In genomic region chr6:15331143-15331542, GRCh38 we compare ENCODE assay signal across 1 cellular context.
A peak's percentile ranks its signal among the peaks of the same experiment; 100 is the strongest.
TF ChIP-seq lines count a peak whose summit lies in the region.

No MANE protein-coding gene starts in this region.

TF ChIP-seq in GM12878, 131 proteins besides CTCF, POLR2A, EP300 and RAD21 (continued from another document):
- TF ChIP-seq, protein P1, sequence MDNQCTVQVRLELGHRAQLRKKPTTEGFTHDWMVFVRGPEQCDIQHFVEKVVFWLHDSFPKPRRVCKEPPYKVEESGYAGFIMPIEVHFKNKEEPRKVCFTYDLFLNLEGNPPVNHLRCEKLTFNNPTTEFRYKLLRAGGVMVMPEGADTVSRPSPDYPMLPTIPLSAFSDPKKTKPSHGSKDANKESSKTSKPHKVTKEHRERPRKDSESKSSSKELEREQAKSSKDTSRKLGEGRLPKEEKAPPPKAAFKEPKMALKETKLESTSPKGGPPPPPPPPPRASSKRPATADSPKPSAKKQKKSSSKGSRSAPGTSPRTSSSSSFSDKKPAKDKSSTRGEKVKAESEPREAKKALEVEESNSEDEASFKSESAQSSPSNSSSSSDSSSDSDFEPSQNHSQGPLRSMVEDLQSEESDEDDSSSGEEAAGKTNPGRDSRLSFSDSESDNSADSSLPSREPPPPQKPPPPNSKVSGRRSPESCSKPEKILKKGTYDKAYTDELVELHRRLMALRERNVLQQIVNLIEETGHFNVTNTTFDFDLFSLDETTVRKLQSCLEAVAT (IDR thresholded peaks at IDR 0.05), result peak; percentile 60; the same call in 1 of the 2 replicates
- TF ChIP-seq BHLHE40 (IDR thresholded peaks at IDR 0.05; ENCODE audit: borderline replicate concordance in 1 of 2, low read depth in 2 of 2, low read length in 1 of 2) (no peak), ETV6 (conservative IDR thresholded peaks at IDR 0.05 in 1 of 2, IDR thresholded peaks at IDR 0.05 in 1 of 2; ENCODE audit: borderline replicate concordance in 1 of 2, low read depth in 1 of 2) (no peak), SMARCA5 (IDR thresholded peaks at IDR 0.05) (peak; percentile 47; the same call in 1 of the 2 replicates), CHD1 (IDR thresholded peaks at IDR 0.05; ENCODE audit: low read depth, low read length) (no peak), E4F1 (IDR thresholded peaks at IDR 0.05; ENCODE audit: borderline replicate concordance, partially characterized antibody) (no peak), ZNF592 (IDR thresholded peaks at IDR 0.05) (no peak), TCF3 (IDR thresholded peaks at IDR 0.05; ENCODE audit: borderline replicate concordance, insufficient read depth, low read depth, low read length) (no peak), HDAC6 (IDR thresholded peaks at IDR 0.05; ENCODE audit: unreplicated experiment) (no peak), SIN3A (IDR thresholded peaks at IDR 0.05; ENCODE audit: low read depth, low read length) (no peak), SRF (IDR thresholded peaks at IDR 0.05; ENCODE audit: low read depth in 2 of 2, low read length in 2 of 2) (no peak), TCF7 (IDR thresholded peaks at IDR 0.05; ENCODE audit: borderline replicate concordance) (no peak), ZNF207 (IDR thresholded peaks at IDR 0.05; ENCODE audit: borderline replicate concordance) (no peak), PML (IDR thresholded peaks at IDR 0.05; ENCODE audit: low read length) (0 out of 2 replicates have a peak, but pooled peaks have one; percentile 21), ZNF622 (IDR thresholded peaks at IDR 0.05) (no peak), RFX5 (IDR thresholded peaks at IDR 0.05; ENCODE audit: low read depth, low read length) (no peak), STAT1 (conservative IDR thresholded peaks at IDR 0.05) (no peak), BACH1 (IDR thresholded peaks at IDR 0.05; ENCODE audit: borderline replicate concordance) (0 out of 2 replicates have a peak, but pooled peaks have one; percentile 13), BCL11A (IDR thresholded peaks at IDR 0.05; ENCODE audit: low read depth, low read length) (no peak), JUND (IDR thresholded peaks at IDR 0.05; ENCODE audit: low read depth, low read length) (no peak), SPI1 (IDR thresholded peaks at IDR 0.05; ENCODE audit: borderline replicate concordance, insufficient read depth, low read depth, low read length) (no peak), CREM (IDR thresholded peaks at IDR 0.05; ENCODE audit: low read depth) (0 out of 2 replicates have a peak, but pooled peaks have one; percentile 15), BCL3 (IDR thresholded peaks at IDR 0.05; ENCODE audit: borderline replicate concordance, insufficient read depth, low read depth, low read length, poor library complexity, severe bottlenecking) (no peak), STAT3 (IDR thresholded peaks at IDR 0.05; ENCODE audit: low read depth, low read length) (no peak), ZBTB33 (IDR thresholded peaks at IDR 0.05) (no peak), ESRRA (IDR thresholded peaks at IDR 0.05; ENCODE audit: low read length) (no peak), NR2F1 (conservative IDR thresholded peaks at IDR 0.05) (peak; percentile 70; the same call in 1 of the 2 replicates), BMI1 (IDR thresholded peaks at IDR 0.05; ENCODE audit: borderline replicate concordance) (no peak), KAT2A (conservative IDR thresholded peaks at IDR 0.05; ENCODE audit: control insufficient read depth, low read depth, low read length) (no peak), ASH2L (IDR thresholded peaks at IDR 0.05; ENCODE audit: borderline replicate concordance, low read depth) (no peak), NR2C1 (IDR thresholded peaks at IDR 0.05) (no peak), IKZF2 (IDR thresholded peaks at IDR 0.05) (peak in 1 of 2 experiments; percentile 20; a peak in 1 of 4 replicates), PRDM15 (CRISPR knock-in tag; IDR thresholded peaks at IDR 0.05) (no peak), FOXM1 (IDR thresholded peaks at IDR 0.05; ENCODE audit: low read depth, low read length) (no peak), NRF1 (conservative IDR thresholded peaks at IDR 0.05; ENCODE audit: low read depth, low read length) (no peak), ATF3 (IDR thresholded peaks at IDR 0.05; ENCODE audit: borderline replicate concordance, extremely low read depth, low read depth, low read length) (no peak)
- TF ChIP-seq, protein P2, sequence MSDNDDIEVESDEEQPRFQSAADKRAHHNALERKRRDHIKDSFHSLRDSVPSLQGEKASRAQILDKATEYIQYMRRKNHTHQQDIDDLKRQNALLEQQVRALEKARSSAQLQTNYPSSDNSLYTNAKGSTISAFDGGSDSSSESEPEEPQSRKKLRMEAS (IDR thresholded peaks at IDR 0.05; ENCODE audit: low read depth, low read length), result no peak
- TF ChIP-seq, protein P3, sequence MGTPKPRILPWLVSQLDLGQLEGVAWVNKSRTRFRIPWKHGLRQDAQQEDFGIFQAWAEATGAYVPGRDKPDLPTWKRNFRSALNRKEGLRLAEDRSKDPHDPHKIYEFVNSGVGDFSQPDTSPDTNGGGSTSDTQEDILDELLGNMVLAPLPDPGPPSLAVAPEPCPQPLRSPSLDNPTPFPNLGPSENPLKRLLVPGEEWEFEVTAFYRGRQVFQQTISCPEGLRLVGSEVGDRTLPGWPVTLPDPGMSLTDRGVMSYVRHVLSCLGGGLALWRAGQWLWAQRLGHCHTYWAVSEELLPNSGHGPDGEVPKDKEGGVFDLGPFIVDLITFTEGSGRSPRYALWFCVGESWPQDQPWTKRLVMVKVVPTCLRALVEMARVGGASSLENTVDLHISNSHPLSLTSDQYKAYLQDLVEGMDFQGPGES (IDR thresholded peaks at IDR 0.05), result no peak
